Comparison of ENCODE assay signal across 1 cellular context in genomic region chr1:181112071-181112929, GRCh38.
TF ChIP-seq lines count a peak whose summit lies in the region.

No MANE protein-coding gene starts in this region.

TF ChIP-seq in HepG2, 621 proteins besides CTCF, POLR2A, EP300 and RAD21 (continued from another document and continues in another):
- peak; percentile 91 for TF ChIP-seq ZNF124 (CRISPR knock-in tag; IDR thresholded peaks at IDR 0.05)
- TF ChIP-seq ZNF263 (CRISPR knock-in tag; IDR thresholded peaks at IDR 0.05), result peak; percentile 69; the same call in 1 of the 2 replicates
- TF ChIP-seq ZBTB10 (CRISPR knock-in tag; IDR thresholded peaks at IDR 0.05; ENCODE audit: borderline replicate concordance), result no peak; the same call in 1 of the 2 replicates
- peak; percentile 72 for TF ChIP-seq ZFP91 (CRISPR knock-in tag; IDR thresholded peaks at IDR 0.05; ENCODE audit: borderline replicate concordance)
- TF ChIP-seq NFATC3 (CRISPR knock-in tag; IDR thresholded peaks at IDR 0.05), result no peak
- peak; percentile 78; the same call in 1 of the 2 replicates for TF ChIP-seq ETV6 (CRISPR knock-in tag; conservative IDR thresholded peaks at IDR 0.05)
- no peak for TF ChIP-seq CENPBD1 (CRISPR knock-in tag; IDR thresholded peaks at IDR 0.05; ENCODE audit: borderline replicate concordance, low read depth)
- no peak for TF ChIP-seq GZF1 (CRISPR knock-in tag; IDR thresholded peaks at IDR 0.05)
- TF ChIP-seq ZNF713 (CRISPR knock-in tag; IDR thresholded peaks at IDR 0.05), result no peak
- TF ChIP-seq ELF1 (CRISPR knock-in tag; IDR thresholded peaks at IDR 0.05), result peak; percentile 65
- TF ChIP-seq FOSL2 (CRISPR knock-in tag; IDR thresholded peaks at IDR 0.05), result peak; percentile 100
- TF ChIP-seq PCBP1 (IDR thresholded peaks at IDR 0.05; ENCODE audit: borderline replicate concordance, low read depth, low read length), result no peak
- TF ChIP-seq ZBTB21 (CRISPR knock-in tag; IDR thresholded peaks at IDR 0.05), result 0 out of 2 replicates have a peak, but pooled peaks have one; percentile 44
- TF ChIP-seq SP2 (CRISPR knock-in tag; IDR thresholded peaks at IDR 0.05), result no peak
- TF ChIP-seq TGIF2 (CRISPR knock-in tag; IDR thresholded peaks at IDR 0.05), result peak; percentile 98; the same call in 1 of the 2 replicates
- TF ChIP-seq FOXA3 (CRISPR knock-in tag; IDR thresholded peaks at IDR 0.05), result peak; percentile 99
- TF ChIP-seq ZBTB43 (CRISPR knock-in tag; conservative IDR thresholded peaks at IDR 0.05), result peak; percentile 90
- no peak for TF ChIP-seq AKNA (CRISPR knock-in tag; IDR thresholded peaks at IDR 0.05; ENCODE audit: borderline replicate concordance)
- TF ChIP-seq MYPOP (CRISPR knock-in tag; IDR thresholded peaks at IDR 0.05), result peak; percentile 91
- TF ChIP-seq TERF1 (CRISPR knock-in tag; IDR thresholded peaks at IDR 0.05), result no peak
- TF ChIP-seq ADNP (CRISPR knock-in tag; IDR thresholded peaks at IDR 0.05), result 0 out of 2 replicates have a peak, but pooled peaks have one; percentile 33
- TF ChIP-seq PLSCR1 (CRISPR knock-in tag; IDR thresholded peaks at IDR 0.05; ENCODE audit: borderline replicate concordance), result peak; percentile 53; the same call in 1 of the 2 replicates
- TF ChIP-seq ZNF143 (CRISPR knock-in tag; IDR thresholded peaks at IDR 0.05), result no peak
- TF ChIP-seq NFE2L2 (IDR thresholded peaks at IDR 0.05; ENCODE audit: low read length), result peak; percentile 92
- TF ChIP-seq ZNF281 (CRISPR knock-in tag; IDR thresholded peaks at IDR 0.05; ENCODE audit: borderline replicate concordance), result peak; percentile 73; the same call in 1 of the 2 replicates
- TF ChIP-seq RBFOX2 (IDR thresholded peaks at IDR 0.05; ENCODE audit: low read depth, low read length), result no peak
- TF ChIP-seq PHF8 (CRISPR knock-in tag; IDR thresholded peaks at IDR 0.05), result peak; percentile 59; the same call in 1 of the 2 replicates
- TF ChIP-seq NFKB2 (CRISPR knock-in tag; IDR thresholded peaks at IDR 0.05; ENCODE audit: borderline replicate concordance), result peak; percentile 50; the same call in 1 of the 2 replicates
- no peak for TF ChIP-seq NFIB (CRISPR knock-in tag; IDR thresholded peaks at IDR 0.05; ENCODE audit: borderline replicate concordance)
- TF ChIP-seq TBX3 (IDR thresholded peaks at IDR 0.05; ENCODE audit: borderline replicate concordance), result peak; percentile 68
- TF ChIP-seq ARNT2 (CRISPR knock-in tag; IDR thresholded peaks at IDR 0.05; ENCODE audit: low read depth), result peak; percentile 88
- peak; percentile 79; the same call in 1 of the 3 replicates for TF ChIP-seq MXI1 (IDR thresholded peaks at IDR 0.05; ENCODE audit: borderline replicate concordance, low read depth, low read length)
- peak; percentile 87 for TF ChIP-seq THRA (CRISPR knock-in tag; IDR thresholded peaks at IDR 0.05; ENCODE audit: borderline replicate concordance)
- TF ChIP-seq RNF2 (conservative IDR thresholded peaks at IDR 0.05; ENCODE audit: low read depth), result peak; percentile 98
- peak; percentile 79; the same call in 1 of the 2 replicates for TF ChIP-seq ZNF552 (CRISPR knock-in tag; IDR thresholded peaks at IDR 0.05; ENCODE audit: borderline replicate concordance)
- 0 out of 2 replicates have a peak, but pooled peaks have one; percentile 71 for TF ChIP-seq ZNF510 (CRISPR knock-in tag; IDR thresholded peaks at IDR 0.05; ENCODE audit: low read depth)
- TF ChIP-seq POLR2AphosphoS5 (IDR thresholded peaks at IDR 0.05; ENCODE audit: low read depth, low read length), result no peak
- peak; percentile 96 for TF ChIP-seq AHR (CRISPR knock-in tag; IDR thresholded peaks at IDR 0.05)
- peak; percentile 96 for TF ChIP-seq ZNF556 (CRISPR knock-in tag; IDR thresholded peaks at IDR 0.05; ENCODE audit: borderline replicate concordance)
- TF ChIP-seq CREBL2 (CRISPR knock-in tag; IDR thresholded peaks at IDR 0.05; ENCODE audit: borderline replicate concordance), result peak; percentile 66; the same call in 1 of the 2 replicates
- no peak for TF ChIP-seq GTF2F1 (IDR thresholded peaks at IDR 0.05; ENCODE audit: low read length)
- TF ChIP-seq ZMYM4 (CRISPR knock-in tag; IDR thresholded peaks at IDR 0.05), result peak; percentile 77
- no peak for TF ChIP-seq RELA (CRISPR knock-in tag; IDR thresholded peaks at IDR 0.05)
